In the genomic region with DNA sequence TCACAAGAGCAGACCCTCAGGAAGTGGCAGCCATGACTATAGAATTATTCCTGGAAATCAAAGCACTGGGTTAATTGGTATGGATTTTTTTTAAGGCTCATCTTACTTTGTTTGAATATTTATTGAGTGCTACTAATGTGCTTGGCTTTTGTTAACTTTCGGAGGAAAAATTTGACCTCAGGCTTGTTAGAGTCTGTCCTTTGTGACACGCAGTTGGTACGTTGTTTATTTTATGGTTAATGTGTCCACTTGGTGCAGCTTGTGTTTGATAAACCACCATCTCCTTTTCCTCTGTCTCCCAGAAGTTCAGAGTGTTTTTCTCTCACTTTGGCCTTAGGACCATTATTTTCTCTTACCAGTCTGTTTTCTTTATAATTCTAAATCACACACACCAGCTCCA, we compare ENCODE assay signal across 13 cellular contexts.
"Had no signal": no experiment of that assay in that cellular context is flagged by ENCODE, and none has a peak within 500 bp of the region (broad histone marks: within the 10 kb centered on the region; RNA-seq: fewer than 3 reads in every experiment).

No MANE protein-coding gene starts in this region.

- ATAC-seq: effector memory CD8-positive, alpha-beta T cell; naive thymus-derived CD4-positive, alpha-beta T cell; sciatic nerve had no signal

- DNase-seq: effector memory CD8-positive, alpha-beta T cell; esophagus squamous epithelium; foreskin fibroblast; mammary epithelial cell; naive thymus-derived CD4-positive, alpha-beta T cell; stimulated activated CD4-positive, alpha-beta T cell treated with anti-CD3 and anti-CD28 coated beads, Interleukin-2, amount 100 ng/mL, for 24 hours; stimulated activated naive CD4-positive, alpha-beta T cell; stomach; substantia nigra; transverse colon had no signal

- H3K9me3 ChIP-seq: esophagus squamous epithelium, neutrophil, stomach, thoracic aorta, transverse colon had no signal

- H3K36me3 ChIP-seq: esophagus squamous epithelium, neutrophil, stomach, thoracic aorta, transverse colon had no signal

- H3K27me3 ChIP-seq: esophagus squamous epithelium, neutrophil, stomach, transverse colon had no signal

- H3K27ac ChIP-seq: esophagus squamous epithelium, neutrophil, stomach, thoracic aorta, transverse colon had no signal

- H3K4me1 ChIP-seq: esophagus squamous epithelium, stomach, transverse colon had no signal

- H3K4me3 ChIP-seq: esophagus squamous epithelium, stomach, thoracic aorta, transverse colon had no signal
